1 cellular context compared by ENCODE assay signal in the genomic region with DNA sequence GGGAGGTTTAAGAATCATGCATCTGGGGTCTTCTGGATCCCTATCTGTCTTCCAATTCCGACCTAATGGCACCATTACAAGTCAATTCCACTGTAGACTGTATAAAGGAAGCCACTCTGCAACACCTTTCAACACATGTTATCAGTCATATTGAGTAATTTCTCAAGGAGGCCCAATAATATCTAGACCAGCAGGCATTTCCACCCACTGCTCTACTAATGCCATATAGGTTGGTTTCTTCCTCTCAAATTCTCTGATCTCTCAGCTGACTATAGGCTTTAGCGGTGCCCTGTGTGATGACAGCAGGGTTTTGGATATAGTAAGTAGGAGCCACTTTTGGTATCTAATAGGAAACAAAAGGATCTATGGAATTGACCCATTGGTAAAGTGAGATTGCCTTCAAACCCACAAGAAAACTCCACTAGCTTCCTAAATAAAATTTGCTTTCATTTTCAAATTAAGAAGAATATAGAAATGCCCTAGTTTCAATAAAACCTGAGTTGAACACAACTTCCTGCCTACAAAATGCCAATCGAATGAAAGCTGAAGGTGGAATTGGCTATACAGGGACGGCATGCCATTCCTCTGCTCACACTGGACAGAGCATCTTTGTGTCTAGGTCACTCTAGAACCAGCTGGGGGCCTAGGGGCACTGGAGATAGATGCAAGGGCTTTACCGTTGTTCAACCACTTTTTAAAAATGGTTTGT.
TF ChIP-seq lines count a peak whose summit lies in the region.

No MANE protein-coding gene starts in this region.

TF ChIP-seq in SK-N-SH treated with all-trans-retinoic acid at 6 μM for 48 hours, 23 proteins besides CTCF, POLR2A, EP300 and RAD21 (continued from another document):
- TF ChIP-seq ZFP30 (CRISPR knock-in tag; IDR thresholded peaks at IDR 0.05), result no peak
- TF ChIP-seq ZFP3 (CRISPR knock-in tag; IDR thresholded peaks at IDR 0.05), result no peak
- no peak for TF ChIP-seq ZC3H10 (CRISPR knock-in tag; IDR thresholded peaks at IDR 0.05)
- no peak for TF ChIP-seq RARB (CRISPR knock-in tag; IDR thresholded peaks at IDR 0.05)
